In genomic region chr22:22380098-22381030, GRCh38 we compare ENCODE assay signal across 12 cellular contexts.
DNase-seq lines count a peak whose midpoint lies in the region; ATAC-seq and TF ChIP-seq lines count a peak whose summit lies in the region.
"Had no signal": no experiment of that assay in that cellular context is flagged by ENCODE, and none has a peak within 500 bp of the region (broad histone marks: within the 10 kb centered on the region; RNA-seq: fewer than 3 reads in every experiment).

No MANE protein-coding gene starts in this region.

- 53 to 59% methylated on average over 2 to 6 of the region's 11 CpGs for WGBS in upper lobe of left lung, 2 donors

- no peaks in the 10 kb centered on the region for H3K9me3 ChIP-seq in upper lobe of left lung
- H3K9me3 ChIP-seq: thyroid gland had no signal

- no peak for TF ChIP-seq EP300 in upper lobe of left lung (IDR thresholded peaks at IDR 0.05)

- no peak overlapping the region for H3K27ac Mint-ChIP-seq in activated naive CD8-positive, alpha-beta T cell treated with anti-CD3 and anti-CD28 coated beads, Interleukin-2, amount 50 U/mL, for 24 hours
- H3K27ac Mint-ChIP-seq in activated naive CD8-positive, alpha-beta T cell treated with anti-CD3 and anti-CD28 coated beads for 36 hours, result no peak overlapping the region
- H3K27ac Mint-ChIP-seq: activated naive CD8-positive, alpha-beta T cell had no signal

- no peaks in the 10 kb centered on the region for H3K9me3 Mint-ChIP-seq in activated naive CD8-positive, alpha-beta T cell treated with anti-CD3 and anti-CD28 coated beads, Interleukin-2, amount 50 U/mL, for 24 hours
- no peaks in the 10 kb centered on the region for H3K9me3 Mint-ChIP-seq in activated naive CD8-positive, alpha-beta T cell treated with anti-CD3 and anti-CD28 coated beads for 36 hours

- H3K4me1 Mint-ChIP-seq in activated naive CD8-positive, alpha-beta T cell treated with anti-CD3 and anti-CD28 coated beads, Interleukin-2, amount 50 U/mL, for 24 hours, result peaks cover 6% of the 10 kb centered on the region
- no peaks in the 10 kb centered on the region for H3K4me1 Mint-ChIP-seq in activated naive CD8-positive, alpha-beta T cell treated with anti-CD3 and anti-CD28 coated beads for 36 hours

- H3K4me3 ChIP-seq in fibroblast of the aortic adventitia (ENCODE audit: low read depth, low read length) (no peak overlapping the region), upper lobe of left lung (no peak overlapping the region)
- H3K4me3 ChIP-seq: thyroid gland had no signal

- no peaks in the 10 kb centered on the region for H3K27me3 ChIP-seq in upper lobe of left lung
- H3K27me3 ChIP-seq: thyroid gland had no signal

- peak; percentile 35 for ATAC-seq in activated naive CD8-positive, alpha-beta T cell treated with anti-CD3 and anti-CD28 coated beads, Interleukin-2, amount 50 U/mL, for 24 hours
- peak; percentile 12 to 57 for ATAC-seq in upper lobe of left lung (ENCODE audit: low FRiP score in 2 of 2)
- no peak for ATAC-seq in GM19328 (IDR thresholded peaks at IDR 0.05; ENCODE audit: unreplicated experiment)
- no peak for ATAC-seq in HG03095 (IDR thresholded peaks at IDR 0.05; ENCODE audit: unreplicated experiment)

- H3K36me3 ChIP-seq in upper lobe of left lung, result no peaks in the 10 kb centered on the region
- H3K36me3 ChIP-seq: thyroid gland had no signal

- no peak overlapping the region for H3K4me3 Mint-ChIP-seq in activated naive CD8-positive, alpha-beta T cell treated with anti-CD3 and anti-CD28 coated beads, Interleukin-2, amount 50 U/mL, for 24 hours
- H3K4me3 Mint-ChIP-seq in activated naive CD8-positive, alpha-beta T cell treated with anti-CD3 and anti-CD28 coated beads for 36 hours, result no peak overlapping the region
- H3K4me3 Mint-ChIP-seq: activated naive CD8-positive, alpha-beta T cell had no signal

- peak; percentile 11 for TF ChIP-seq CTCF in fibroblast of the aortic adventitia (IDR thresholded peaks at IDR 0.05; ENCODE audit: insufficient read depth, low read length)
- TF ChIP-seq CTCF in upper lobe of left lung (IDR thresholded peaks at IDR 0.05), result no peak

- no peak for TF ChIP-seq POLR2A in upper lobe of left lung (IDR thresholded peaks at IDR 0.05)

- H3K27me3 Mint-ChIP-seq in activated naive CD8-positive, alpha-beta T cell treated with anti-CD3 and anti-CD28 coated beads, Interleukin-2, amount 50 U/mL, for 24 hours, result peaks cover 8% of the 10 kb centered on the region
- H3K27me3 Mint-ChIP-seq in activated naive CD8-positive, alpha-beta T cell treated with anti-CD3 and anti-CD28 coated beads for 36 hours, result peaks cover 48% of the 10 kb centered on the region

- no peak for DNase-seq in activated naive CD8-positive, alpha-beta T cell treated with anti-CD3 and anti-CD28 coated beads, Interleukin-2, amount 50 U/mL, for 24 hours
- no peak for DNase-seq in activated naive CD8-positive, alpha-beta T cell treated with anti-CD3 and anti-CD28 coated beads for 36 hours
- DNase-seq in NCI-H526 treated with DMSO at 0.1 percent for 48 hours (lab: John Stamatoyannopoulos, UW) (peak; percentile 1), fibroblast of the aortic adventitia (ENCODE audit: low read depth) (no peak), upper lobe of left lung (peak in 1 of 2 donors; percentile 31), inferior parietal cortex (ENCODE audit: extremely low spot score) (no peak)
- DNase-seq: mesenchymal stem cell, NCI-H1930, thyroid gland had no signal

- H3K4me1 ChIP-seq in upper lobe of left lung, result no peaks in the 10 kb centered on the region
- H3K4me1 ChIP-seq: thyroid gland had no signal

- no peak overlapping the region for H3K27ac ChIP-seq in upper lobe of left lung
- H3K27ac ChIP-seq: thyroid gland had no signal

- no peaks in the 10 kb centered on the region for H3K36me3 Mint-ChIP-seq in activated naive CD8-positive, alpha-beta T cell treated with anti-CD3 and anti-CD28 coated beads, Interleukin-2, amount 50 U/mL, for 24 hours (ENCODE audit: low read depth)
- H3K36me3 Mint-ChIP-seq in activated naive CD8-positive, alpha-beta T cell treated with anti-CD3 and anti-CD28 coated beads for 36 hours, result no peaks in the 10 kb centered on the region
- H3K36me3 Mint-ChIP-seq: activated naive CD8-positive, alpha-beta T cell had no signal

Comparison
In these comparisons a context has a peak if more than half of its experiments do, and no peak if none do; other contexts are left out.
1. ATAC-seq: peak in activated naive CD8-positive, alpha-beta T cell treated with anti-CD3 and anti-CD28 coated beads, Interleukin-2, amount 50 U/mL, for 24 hours (single experiment) and upper lobe of left lung (2 of 2); none in GM19328 (single experiment) and HG03095 (single experiment).